ENCODE assay signal across 1 cellular context in the genomic region with DNA sequence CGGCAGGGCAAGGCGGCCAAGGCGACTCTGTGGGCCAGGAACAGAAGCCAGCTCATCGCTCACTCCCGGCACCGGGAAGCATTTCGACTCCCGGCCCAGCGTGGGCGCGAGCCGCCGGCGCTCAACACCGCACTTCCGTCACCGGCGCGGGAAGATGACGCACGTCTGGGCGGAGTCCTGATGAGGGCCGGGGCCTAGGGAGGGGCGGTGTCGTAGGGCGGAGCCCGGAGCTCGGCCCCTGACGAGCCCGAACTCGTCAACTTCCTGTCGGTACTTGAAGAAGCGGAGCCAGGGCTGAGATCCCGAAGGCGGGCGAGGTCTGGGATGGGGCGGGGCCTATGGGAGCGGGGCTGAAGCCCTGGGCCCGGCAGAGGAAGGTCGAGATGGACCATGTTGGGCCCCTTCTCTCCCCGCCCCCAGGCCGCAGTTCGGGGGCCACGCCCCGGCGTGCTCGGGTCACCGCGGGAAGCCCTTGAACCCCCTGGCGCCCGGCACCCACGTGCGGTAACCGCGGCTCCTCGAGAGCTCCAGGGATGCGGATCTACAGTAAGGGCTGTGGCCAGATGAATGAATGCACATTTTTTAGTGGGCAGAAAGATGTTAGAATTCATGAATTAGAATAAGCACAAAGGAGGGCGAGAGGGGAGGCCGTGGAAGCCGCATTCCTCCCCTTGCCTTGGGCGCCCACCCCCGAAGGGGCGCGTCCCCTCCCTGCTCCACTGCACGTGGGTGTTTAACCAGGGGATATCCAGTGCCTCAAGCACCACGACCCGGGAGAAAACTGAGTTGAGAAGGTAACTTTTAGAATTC.
TF ChIP-seq lines count a peak whose summit lies in the region.

A gene with protein sequence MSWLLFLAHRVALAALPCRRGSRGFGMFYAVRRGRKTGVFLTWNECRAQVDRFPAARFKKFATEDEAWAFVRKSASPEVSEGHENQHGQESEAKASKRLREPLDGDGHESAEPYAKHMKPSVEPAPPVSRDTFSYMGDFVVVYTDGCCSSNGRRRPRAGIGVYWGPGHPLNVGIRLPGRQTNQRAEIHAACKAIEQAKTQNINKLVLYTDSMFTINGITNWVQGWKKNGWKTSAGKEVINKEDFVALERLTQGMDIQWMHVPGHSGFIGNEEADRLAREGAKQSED (minus strand): TSS at position 129 of the 810 bp plus-strand sequence. CDS start 73 bp downstream, at position 56.

TF ChIP-seq in HepG2, 621 proteins besides CTCF, POLR2A, EP300 and RAD21 (continued from another document and continues in another):
- TF ChIP-seq, protein P1, sequence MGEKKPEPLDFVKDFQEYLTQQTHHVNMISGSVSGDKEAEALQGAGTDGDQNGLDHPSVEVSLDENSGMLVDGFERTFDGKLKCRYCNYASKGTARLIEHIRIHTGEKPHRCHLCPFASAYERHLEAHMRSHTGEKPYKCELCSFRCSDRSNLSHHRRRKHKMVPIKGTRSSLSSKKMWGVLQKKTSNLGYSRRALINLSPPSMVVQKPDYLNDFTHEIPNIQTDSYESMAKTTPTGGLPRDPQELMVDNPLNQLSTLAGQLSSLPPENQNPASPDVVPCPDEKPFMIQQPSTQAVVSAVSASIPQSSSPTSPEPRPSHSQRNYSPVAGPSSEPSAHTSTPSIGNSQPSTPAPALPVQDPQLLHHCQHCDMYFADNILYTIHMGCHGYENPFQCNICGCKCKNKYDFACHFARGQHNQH (CRISPR knock-in tag; IDR thresholded peaks at IDR 0.05), result peak; percentile 90
- TF ChIP-seq, protein P2, sequence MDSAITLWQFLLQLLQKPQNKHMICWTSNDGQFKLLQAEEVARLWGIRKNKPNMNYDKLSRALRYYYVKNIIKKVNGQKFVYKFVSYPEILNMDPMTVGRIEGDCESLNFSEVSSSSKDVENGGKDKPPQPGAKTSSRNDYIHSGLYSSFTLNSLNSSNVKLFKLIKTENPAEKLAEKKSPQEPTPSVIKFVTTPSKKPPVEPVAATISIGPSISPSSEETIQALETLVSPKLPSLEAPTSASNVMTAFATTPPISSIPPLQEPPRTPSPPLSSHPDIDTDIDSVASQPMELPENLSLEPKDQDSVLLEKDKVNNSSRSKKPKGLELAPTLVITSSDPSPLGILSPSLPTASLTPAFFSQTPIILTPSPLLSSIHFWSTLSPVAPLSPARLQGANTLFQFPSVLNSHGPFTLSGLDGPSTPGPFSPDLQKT (CRISPR knock-in tag; IDR thresholded peaks at IDR 0.05; ENCODE audit: borderline replicate concordance), result peak; percentile 37; the same call in 1 of the 2 replicates
- TF ChIP-seq, protein P3, sequence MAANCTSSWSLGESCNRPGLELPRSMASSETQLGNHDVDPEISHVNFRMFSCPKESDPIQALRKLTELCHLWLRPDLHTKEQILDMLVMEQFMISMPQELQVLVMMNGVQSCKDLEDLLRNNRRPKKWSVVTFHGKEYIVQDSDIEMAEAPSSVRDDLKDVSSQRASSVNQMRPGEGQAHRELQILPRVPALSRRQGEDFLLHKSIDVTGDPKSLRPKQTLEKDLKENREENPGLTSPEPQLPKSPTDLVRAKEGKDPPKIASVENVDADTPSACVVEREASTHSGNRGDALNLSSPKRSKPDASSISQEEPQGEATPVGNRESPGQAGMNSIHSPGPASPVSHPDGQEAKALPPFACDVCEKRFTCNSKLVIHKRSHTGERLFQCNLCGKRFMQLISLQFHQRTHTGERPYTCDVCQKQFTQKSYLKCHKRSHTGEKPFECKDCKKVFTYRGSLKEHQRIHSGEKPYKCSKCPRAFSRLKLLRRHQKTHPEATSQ (CRISPR knock-in tag; IDR thresholded peaks at IDR 0.05; ENCODE audit: borderline replicate concordance), result peak; percentile 97
- peak; percentile 75 for TF ChIP-seq POLR2AphosphoS5 (IDR thresholded peaks at IDR 0.05; ENCODE audit: low read depth, low read length)
- 0 out of 2 replicates have a peak, but pooled peaks have one; percentile 37 for TF ChIP-seq ZNF441 (CRISPR knock-in tag; IDR thresholded peaks at IDR 0.05; ENCODE audit: borderline replicate concordance)
- TF ChIP-seq EED (CRISPR knock-in tag; IDR thresholded peaks at IDR 0.05), result peak; percentile 65; the same call in 1 of the 2 replicates
- peak; percentile 21; the same call in 1 of the 2 replicates for TF ChIP-seq THYN1 (CRISPR knock-in tag; IDR thresholded peaks at IDR 0.05; ENCODE audit: borderline replicate concordance, low read depth)
- peak; percentile 95 for TF ChIP-seq ZNF883 (CRISPR knock-in tag; IDR thresholded peaks at IDR 0.05; ENCODE audit: not compliant biosample characterization)
- TF ChIP-seq ZNF160 (CRISPR knock-in tag; IDR thresholded peaks at IDR 0.05), result peak; percentile 5
- TF ChIP-seq, protein P4, sequence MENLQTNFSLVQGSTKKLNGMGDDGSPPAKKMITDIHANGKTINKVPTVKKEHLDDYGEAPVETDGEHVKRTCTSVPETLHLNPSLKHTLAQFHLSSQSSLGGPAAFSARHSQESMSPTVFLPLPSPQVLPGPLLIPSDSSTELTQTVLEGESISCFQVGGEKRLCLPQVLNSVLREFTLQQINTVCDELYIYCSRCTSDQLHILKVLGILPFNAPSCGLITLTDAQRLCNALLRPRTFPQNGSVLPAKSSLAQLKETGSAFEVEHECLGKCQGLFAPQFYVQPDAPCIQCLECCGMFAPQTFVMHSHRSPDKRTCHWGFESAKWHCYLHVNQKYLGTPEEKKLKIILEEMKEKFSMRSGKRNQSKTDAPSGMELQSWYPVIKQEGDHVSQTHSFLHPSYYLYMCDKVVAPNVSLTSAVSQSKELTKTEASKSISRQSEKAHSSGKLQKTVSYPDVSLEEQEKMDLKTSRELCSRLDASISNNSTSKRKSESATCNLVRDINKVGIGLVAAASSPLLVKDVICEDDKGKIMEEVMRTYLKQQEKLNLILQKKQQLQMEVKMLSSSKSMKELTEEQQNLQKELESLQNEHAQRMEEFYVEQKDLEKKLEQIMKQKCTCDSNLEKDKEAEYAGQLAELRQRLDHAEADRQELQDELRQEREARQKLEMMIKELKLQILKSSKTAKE (CRISPR knock-in tag; IDR thresholded peaks at IDR 0.05; ENCODE audit: borderline replicate concordance), result peak; percentile 80; the same call in 1 of the 2 replicates
- peak; percentile 84 for TF ChIP-seq ZNF335 (CRISPR knock-in tag; IDR thresholded peaks at IDR 0.05)
- peak; percentile 98; the same call in 1 of the 2 replicates for TF ChIP-seq ZFP36L1 (CRISPR knock-in tag; IDR thresholded peaks at IDR 0.05)
- TF ChIP-seq, protein P5, sequence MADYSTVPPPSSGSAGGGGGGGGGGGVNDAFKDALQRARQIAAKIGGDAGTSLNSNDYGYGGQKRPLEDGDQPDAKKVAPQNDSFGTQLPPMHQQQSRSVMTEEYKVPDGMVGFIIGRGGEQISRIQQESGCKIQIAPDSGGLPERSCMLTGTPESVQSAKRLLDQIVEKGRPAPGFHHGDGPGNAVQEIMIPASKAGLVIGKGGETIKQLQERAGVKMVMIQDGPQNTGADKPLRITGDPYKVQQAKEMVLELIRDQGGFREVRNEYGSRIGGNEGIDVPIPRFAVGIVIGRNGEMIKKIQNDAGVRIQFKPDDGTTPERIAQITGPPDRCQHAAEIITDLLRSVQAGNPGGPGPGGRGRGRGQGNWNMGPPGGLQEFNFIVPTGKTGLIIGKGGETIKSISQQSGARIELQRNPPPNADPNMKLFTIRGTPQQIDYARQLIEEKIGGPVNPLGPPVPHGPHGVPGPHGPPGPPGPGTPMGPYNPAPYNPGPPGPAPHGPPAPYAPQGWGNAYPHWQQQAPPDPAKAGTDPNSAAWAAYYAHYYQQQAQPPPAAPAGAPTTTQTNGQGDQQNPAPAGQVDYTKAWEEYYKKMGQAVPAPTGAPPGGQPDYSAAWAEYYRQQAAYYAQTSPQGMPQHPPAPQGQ (CRISPR knock-in tag; IDR thresholded peaks at IDR 0.05; ENCODE audit: borderline replicate concordance), result no peak
- no peak for TF ChIP-seq RFXANK (CRISPR knock-in tag; IDR thresholded peaks at IDR 0.05)
- peak; percentile 3 for TF ChIP-seq JUND (CRISPR knock-in tag; IDR thresholded peaks at IDR 0.05)
- peak; percentile 92 for TF ChIP-seq ERF (CRISPR knock-in tag; IDR thresholded peaks at IDR 0.05)
- TF ChIP-seq ETV6 (CRISPR knock-in tag; conservative IDR thresholded peaks at IDR 0.05), result peak; percentile 35; the same call in 1 of the 2 replicates
- peak; percentile 93 for TF ChIP-seq SMAD1 (CRISPR knock-in tag; IDR thresholded peaks at IDR 0.05; ENCODE audit: borderline replicate concordance, low read depth)
- TF ChIP-seq, protein P6, sequence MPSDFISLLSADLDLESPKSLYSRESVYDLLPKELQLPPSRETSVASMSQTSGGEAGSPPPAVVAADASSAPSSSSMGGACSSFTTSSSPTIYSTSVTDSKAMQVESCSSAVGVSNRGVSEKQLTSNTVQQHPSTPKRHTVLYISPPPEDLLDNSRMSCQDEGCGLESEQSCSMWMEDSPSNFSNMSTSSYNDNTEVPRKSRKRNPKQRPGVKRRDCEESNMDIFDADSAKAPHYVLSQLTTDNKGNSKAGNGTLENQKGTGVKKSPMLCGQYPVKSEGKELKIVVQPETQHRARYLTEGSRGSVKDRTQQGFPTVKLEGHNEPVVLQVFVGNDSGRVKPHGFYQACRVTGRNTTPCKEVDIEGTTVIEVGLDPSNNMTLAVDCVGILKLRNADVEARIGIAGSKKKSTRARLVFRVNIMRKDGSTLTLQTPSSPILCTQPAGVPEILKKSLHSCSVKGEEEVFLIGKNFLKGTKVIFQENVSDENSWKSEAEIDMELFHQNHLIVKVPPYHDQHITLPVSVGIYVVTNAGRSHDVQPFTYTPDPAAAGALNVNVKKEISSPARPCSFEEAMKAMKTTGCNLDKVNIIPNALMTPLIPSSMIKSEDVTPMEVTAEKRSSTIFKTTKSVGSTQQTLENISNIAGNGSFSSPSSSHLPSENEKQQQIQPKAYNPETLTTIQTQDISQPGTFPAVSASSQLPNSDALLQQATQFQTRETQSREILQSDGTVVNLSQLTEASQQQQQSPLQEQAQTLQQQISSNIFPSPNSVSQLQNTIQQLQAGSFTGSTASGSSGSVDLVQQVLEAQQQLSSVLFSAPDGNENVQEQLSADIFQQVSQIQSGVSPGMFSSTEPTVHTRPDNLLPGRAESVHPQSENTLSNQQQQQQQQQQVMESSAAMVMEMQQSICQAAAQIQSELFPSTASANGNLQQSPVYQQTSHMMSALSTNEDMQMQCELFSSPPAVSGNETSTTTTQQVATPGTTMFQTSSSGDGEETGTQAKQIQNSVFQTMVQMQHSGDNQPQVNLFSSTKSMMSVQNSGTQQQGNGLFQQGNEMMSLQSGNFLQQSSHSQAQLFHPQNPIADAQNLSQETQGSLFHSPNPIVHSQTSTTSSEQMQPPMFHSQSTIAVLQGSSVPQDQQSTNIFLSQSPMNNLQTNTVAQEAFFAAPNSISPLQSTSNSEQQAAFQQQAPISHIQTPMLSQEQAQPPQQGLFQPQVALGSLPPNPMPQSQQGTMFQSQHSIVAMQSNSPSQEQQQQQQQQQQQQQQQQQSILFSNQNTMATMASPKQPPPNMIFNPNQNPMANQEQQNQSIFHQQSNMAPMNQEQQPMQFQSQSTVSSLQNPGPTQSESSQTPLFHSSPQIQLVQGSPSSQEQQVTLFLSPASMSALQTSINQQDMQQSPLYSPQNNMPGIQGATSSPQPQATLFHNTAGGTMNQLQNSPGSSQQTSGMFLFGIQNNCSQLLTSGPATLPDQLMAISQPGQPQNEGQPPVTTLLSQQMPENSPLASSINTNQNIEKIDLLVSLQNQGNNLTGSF (CRISPR knock-in tag; IDR thresholded peaks at IDR 0.05), result peak; percentile 98
- peak; percentile 25; the same call in 1 of the 2 replicates for TF ChIP-seq ZNF619 (CRISPR knock-in tag; IDR thresholded peaks at IDR 0.05)
- TF ChIP-seq IKZF1 (IDR thresholded peaks at IDR 0.05), result no peak
- TF ChIP-seq ZNF225 (CRISPR knock-in tag; IDR thresholded peaks at IDR 0.05), result peak; percentile 83
- TF ChIP-seq ASH2L (IDR thresholded peaks at IDR 0.05; ENCODE audit: insufficient read length, low read depth, low read length), result peak; percentile 95
- peak; percentile 100 for TF ChIP-seq ZNF605 (CRISPR knock-in tag; IDR thresholded peaks at IDR 0.05)
- TF ChIP-seq KAT2B (IDR thresholded peaks at IDR 0.05; ENCODE audit: borderline replicate concordance, low read depth, low read length), result no peak
- peak; percentile 87 for TF ChIP-seq RBM39 (IDR thresholded peaks at IDR 0.05; ENCODE audit: low read depth, low read length, poor library complexity, severe bottlenecking)
- TF ChIP-seq, protein P7, sequence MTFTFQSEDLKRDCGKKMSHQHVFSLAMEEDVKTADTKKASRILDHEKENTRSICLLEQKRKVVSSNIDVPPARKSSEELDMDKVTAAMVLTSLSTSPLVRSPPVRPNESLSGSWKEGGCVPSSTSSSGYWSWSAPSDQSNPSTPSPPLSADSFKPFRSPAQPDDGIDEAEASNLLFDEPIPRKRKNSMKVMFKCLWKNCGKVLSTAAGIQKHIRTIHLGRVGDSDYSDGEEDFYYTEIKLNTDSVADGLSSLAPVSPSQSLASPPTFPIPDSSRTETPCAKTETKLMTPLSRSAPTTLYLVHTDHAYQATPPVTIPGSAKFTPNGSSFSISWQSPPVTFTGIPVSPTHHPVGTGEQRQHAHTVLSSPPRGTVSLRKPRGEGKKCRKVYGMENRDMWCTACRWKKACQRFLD (CRISPR knock-in tag; IDR thresholded peaks at IDR 0.05; ENCODE audit: borderline replicate concordance), result peak; percentile 96
- peak; percentile 26 for TF ChIP-seq XRCC5 (optimal IDR thresholded peaks at IDR 0.05; ENCODE audit: low read length)
- peak; percentile 98 for TF ChIP-seq NR2C2 (CRISPR knock-in tag; IDR thresholded peaks at IDR 0.05; ENCODE audit: borderline replicate concordance)
- peak; percentile 87; the same call in 1 of the 2 replicates for TF ChIP-seq MTF2 (CRISPR knock-in tag; IDR thresholded peaks at IDR 0.05; ENCODE audit: borderline replicate concordance)
- TF ChIP-seq ADNP (CRISPR knock-in tag; IDR thresholded peaks at IDR 0.05), result no peak
- peak; percentile 99 for TF ChIP-seq ZNF224 (CRISPR knock-in tag; IDR thresholded peaks at IDR 0.05)
- TF ChIP-seq POGZ (CRISPR knock-in tag; IDR thresholded peaks at IDR 0.05), result peak; percentile 90
- peak; percentile 87; the same call in 1 of the 2 replicates for TF ChIP-seq ZNF33B (CRISPR knock-in tag; IDR thresholded peaks at IDR 0.05)
- TF ChIP-seq DNMT3B (CRISPR knock-in tag; conservative IDR thresholded peaks at IDR 0.05), result peak; percentile 97
- TF ChIP-seq NFKB2 (CRISPR knock-in tag; IDR thresholded peaks at IDR 0.05; ENCODE audit: borderline replicate concordance), result peak; percentile 97
- 0 out of 2 replicates have a peak, but pooled peaks have one; percentile 92 for TF ChIP-seq TOE1 (CRISPR knock-in tag; IDR thresholded peaks at IDR 0.05)
